Comparison of ENCODE assay signal across 1 cellular context in the genomic region with DNA sequence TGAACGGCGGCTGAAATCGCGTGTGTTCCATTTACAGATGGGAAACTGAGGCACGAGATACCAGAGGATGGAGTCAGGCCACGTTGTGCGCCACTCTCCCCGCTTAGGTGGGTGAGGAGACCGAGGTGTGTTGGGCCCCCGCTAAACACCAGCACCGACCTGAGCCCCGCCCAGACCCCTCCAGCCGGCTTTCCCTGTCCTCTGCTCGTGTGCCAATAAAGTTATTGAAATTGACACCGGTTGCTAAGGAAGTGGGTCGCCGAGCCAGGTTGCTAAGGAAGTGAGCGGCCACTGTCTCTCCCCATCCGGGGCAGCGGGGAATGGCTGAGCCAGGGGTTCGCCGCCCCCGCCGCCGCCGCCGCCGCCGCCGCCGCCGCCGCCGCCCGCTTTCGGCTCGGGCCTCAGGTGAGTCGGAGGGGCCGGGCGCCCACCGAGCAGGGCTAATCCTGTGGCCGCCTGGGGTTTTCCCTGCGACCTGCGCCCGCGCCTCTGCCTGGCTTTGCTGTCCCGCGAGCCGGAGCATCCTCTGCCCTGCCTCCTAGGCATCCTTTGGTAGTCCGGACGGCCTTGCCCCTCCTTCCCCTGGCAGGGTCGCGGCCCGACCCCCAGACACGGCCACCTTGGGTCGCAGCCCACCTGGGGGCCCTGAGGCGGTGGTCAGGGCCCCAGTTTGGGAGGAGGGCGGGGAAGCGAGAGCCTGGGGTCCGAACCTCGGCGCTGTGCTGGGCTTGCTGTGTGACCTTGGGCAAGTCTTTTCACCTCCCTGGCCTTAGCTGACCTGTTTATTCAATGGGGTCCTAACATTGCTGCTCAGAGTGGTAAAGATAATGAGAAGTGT.
TF ChIP-seq lines count a peak whose summit lies in the region.

A gene (plus strand): TSS at position 291 of the 838 bp plus-strand sequence. CDS start 32,127 bp downstream, outside the sequence.

TF ChIP-seq in HepG2, 621 proteins besides CTCF, POLR2A, EP300 and RAD21 (continued from another document and continues in another):
- TF ChIP-seq, protein P1, sequence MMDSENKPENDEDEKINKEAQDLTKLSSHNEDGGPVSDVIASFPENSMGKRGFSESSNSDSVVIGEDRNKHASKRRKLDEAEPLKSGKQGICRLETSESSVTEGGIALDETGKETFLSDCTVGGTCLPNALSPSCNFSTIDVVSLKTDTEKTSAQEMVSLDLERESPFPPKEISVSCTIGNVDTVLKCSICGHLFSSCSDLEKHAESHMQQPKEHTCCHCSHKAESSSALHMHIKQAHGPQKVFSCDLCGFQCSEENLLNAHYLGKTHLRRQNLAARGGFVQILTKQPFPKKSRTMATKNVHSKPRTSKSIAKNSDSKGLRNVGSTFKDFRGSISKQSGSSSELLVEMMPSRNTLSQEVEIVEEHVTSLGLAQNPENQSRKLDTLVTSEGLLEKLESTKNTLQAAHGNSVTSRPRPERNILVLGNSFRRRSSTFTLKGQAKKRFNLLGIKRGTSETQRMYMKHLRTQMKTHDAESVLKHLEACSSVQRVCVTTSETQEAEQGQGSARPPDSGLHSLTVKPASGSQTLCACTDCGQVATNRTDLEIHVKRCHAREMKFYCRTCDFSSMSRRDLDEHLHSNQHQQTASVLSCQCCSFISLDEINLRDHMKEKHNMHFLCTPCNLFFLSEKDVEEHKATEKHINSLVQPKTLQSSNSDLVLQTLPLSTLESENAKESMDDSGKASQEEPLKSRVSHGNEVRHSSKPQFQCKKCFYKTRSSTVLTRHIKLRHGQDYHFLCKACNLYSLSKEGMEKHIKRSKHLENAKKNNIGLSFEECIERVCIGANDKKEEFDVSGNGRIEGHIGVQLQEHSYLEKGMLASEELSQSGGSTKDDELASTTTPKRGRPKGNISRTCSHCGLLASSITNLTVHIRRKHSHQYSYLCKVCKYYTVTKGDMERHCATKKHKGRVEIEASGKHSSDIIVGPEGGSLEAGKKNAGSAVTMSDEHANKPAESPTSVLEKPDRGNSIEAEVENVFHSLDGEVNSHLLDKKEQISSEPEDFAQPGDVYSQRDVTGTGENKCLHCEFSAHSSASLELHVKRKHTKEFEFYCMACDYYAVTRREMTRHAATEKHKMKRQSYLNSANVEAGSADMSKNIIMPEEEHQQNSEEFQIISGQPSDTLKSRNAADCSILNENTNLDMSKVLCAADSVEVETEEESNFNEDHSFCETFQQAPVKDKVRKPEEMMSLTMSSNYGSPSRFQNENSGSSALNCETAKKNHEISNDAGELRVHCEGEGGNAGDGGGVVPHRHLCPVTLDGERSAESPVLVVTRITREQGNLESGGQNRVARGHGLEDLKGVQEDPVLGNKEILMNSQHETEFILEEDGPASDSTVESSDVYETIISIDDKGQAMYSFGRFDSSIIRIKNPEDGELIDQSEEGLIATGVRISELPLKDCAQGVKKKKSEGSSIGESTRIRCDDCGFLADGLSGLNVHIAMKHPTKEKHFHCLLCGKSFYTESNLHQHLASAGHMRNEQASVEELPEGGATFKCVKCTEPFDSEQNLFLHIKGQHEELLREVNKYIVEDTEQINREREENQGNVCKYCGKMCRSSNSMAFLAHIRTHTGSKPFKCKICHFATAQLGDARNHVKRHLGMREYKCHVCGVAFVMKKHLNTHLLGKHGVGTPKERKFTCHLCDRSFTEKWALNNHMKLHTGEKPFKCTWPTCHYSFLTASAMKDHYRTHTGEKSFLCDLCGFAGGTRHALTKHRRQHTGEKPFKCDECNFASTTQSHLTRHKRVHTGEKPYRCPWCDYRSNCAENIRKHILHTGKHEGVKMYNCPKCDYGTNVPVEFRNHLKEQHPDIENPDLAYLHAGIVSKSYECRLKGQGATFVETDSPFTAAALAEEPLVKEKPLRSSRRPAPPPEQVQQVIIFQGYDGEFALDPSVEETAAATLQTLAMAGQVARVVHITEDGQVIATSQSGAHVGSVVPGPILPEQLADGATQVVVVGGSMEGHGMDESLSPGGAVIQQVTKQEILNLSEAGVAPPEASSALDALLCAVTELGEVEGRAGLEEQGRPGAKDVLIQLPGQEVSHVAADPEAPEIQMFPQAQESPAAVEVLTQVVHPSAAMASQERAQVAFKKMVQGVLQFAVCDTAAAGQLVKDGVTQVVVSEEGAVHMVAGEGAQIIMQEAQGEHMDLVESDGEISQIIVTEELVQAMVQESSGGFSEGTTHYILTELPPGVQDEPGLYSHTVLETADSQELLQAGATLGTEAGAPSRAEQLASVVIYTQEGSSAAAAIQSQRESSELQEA (CRISPR knock-in tag; IDR thresholded peaks at IDR 0.05; ENCODE audit: not compliant biosample characterization): peak; percentile 89
- TF ChIP-seq ZNF678 (CRISPR knock-in tag; IDR thresholded peaks at IDR 0.05): no peak; the same call in 1 of the 2 replicates
- peak; percentile 96 for TF ChIP-seq KLF12 (CRISPR knock-in tag; IDR thresholded peaks at IDR 0.05; ENCODE audit: borderline replicate concordance)
- no peak; the same call in none of the 2 replicates for TF ChIP-seq CBFB (CRISPR knock-in tag; IDR thresholded peaks at IDR 0.05)
- TF ChIP-seq, protein P2, sequence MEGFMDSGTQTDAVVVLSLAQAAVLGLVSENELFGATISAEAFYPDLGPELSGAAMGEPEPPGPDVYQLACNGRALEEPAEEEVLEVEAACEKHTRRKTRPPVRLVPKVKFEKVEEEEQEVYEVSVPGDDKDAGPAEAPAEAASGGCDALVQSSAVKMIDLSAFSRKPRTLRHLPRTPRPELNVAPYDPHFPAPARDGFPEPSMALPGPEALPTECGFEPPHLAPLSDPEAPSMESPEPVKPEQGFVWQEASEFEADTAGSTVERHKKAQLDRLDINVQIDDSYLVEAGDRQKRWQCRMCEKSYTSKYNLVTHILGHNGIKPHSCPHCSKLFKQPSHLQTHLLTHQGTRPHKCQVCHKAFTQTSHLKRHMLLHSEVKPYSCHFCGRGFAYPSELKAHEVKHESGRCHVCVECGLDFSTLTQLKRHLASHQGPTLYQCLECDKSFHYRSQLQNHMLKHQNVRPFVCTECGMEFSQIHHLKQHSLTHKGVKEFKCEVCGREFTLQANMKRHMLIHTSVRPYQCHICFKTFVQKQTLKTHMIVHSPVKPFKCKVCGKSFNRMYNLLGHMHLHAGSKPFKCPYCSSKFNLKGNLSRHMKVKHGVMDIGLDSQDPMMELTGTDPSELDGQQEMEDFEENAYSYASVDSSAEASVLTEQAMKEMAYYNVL (CRISPR knock-in tag; IDR thresholded peaks at IDR 0.05; ENCODE audit: borderline replicate concordance): 0 out of 2 replicates have a peak, but pooled peaks have one; percentile 8
- TF ChIP-seq ZSCAN31 (CRISPR knock-in tag; IDR thresholded peaks at IDR 0.05; ENCODE audit: low read depth): no peak; the same call in 1 of the 2 replicates
- TF ChIP-seq ZNF672 (CRISPR knock-in tag; IDR thresholded peaks at IDR 0.05): no peak
- TF ChIP-seq POGZ (CRISPR knock-in tag; IDR thresholded peaks at IDR 0.05): peak; percentile 87
- TF ChIP-seq, protein P3, sequence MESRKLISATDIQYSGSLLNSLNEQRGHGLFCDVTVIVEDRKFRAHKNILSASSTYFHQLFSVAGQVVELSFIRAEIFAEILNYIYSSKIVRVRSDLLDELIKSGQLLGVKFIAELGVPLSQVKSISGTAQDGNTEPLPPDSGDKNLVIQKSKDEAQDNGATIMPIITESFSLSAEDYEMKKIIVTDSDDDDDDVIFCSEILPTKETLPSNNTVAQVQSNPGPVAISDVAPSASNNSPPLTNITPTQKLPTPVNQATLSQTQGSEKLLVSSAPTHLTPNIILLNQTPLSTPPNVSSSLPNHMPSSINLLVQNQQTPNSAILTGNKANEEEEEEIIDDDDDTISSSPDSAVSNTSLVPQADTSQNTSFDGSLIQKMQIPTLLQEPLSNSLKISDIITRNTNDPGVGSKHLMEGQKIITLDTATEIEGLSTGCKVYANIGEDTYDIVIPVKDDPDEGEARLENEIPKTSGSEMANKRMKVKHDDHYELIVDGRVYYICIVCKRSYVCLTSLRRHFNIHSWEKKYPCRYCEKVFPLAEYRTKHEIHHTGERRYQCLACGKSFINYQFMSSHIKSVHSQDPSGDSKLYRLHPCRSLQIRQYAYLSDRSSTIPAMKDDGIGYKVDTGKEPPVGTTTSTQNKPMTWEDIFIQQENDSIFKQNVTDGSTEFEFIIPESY (CRISPR knock-in tag; IDR thresholded peaks at IDR 0.05): 0 out of 2 replicates have a peak, but pooled peaks have one; percentile 11
- no peak for TF ChIP-seq ZNF558 (CRISPR knock-in tag; IDR thresholded peaks at IDR 0.05; ENCODE audit: borderline replicate concordance)
- TF ChIP-seq NRL (CRISPR knock-in tag; IDR thresholded peaks at IDR 0.05; ENCODE audit: borderline replicate concordance): peak; percentile 49; the same call in 1 of the 2 replicates
- TF ChIP-seq TOE1 (CRISPR knock-in tag; IDR thresholded peaks at IDR 0.05): 0 out of 2 replicates have a peak, but pooled peaks have one; percentile 18
- TF ChIP-seq, protein P4, sequence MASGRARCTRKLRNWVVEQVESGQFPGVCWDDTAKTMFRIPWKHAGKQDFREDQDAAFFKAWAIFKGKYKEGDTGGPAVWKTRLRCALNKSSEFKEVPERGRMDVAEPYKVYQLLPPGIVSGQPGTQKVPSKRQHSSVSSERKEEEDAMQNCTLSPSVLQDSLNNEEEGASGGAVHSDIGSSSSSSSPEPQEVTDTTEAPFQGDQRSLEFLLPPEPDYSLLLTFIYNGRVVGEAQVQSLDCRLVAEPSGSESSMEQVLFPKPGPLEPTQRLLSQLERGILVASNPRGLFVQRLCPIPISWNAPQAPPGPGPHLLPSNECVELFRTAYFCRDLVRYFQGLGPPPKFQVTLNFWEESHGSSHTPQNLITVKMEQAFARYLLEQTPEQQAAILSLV (CRISPR knock-in tag; IDR thresholded peaks at IDR 0.05; ENCODE audit: borderline replicate concordance): peak; percentile 87; the same call in 1 of the 2 replicates
- peak; percentile 52; the same call in 1 of the 2 replicates for TF ChIP-seq POLR2AphosphoS5 (IDR thresholded peaks at IDR 0.05; ENCODE audit: low read depth, low read length)
- TF ChIP-seq, protein P5, sequence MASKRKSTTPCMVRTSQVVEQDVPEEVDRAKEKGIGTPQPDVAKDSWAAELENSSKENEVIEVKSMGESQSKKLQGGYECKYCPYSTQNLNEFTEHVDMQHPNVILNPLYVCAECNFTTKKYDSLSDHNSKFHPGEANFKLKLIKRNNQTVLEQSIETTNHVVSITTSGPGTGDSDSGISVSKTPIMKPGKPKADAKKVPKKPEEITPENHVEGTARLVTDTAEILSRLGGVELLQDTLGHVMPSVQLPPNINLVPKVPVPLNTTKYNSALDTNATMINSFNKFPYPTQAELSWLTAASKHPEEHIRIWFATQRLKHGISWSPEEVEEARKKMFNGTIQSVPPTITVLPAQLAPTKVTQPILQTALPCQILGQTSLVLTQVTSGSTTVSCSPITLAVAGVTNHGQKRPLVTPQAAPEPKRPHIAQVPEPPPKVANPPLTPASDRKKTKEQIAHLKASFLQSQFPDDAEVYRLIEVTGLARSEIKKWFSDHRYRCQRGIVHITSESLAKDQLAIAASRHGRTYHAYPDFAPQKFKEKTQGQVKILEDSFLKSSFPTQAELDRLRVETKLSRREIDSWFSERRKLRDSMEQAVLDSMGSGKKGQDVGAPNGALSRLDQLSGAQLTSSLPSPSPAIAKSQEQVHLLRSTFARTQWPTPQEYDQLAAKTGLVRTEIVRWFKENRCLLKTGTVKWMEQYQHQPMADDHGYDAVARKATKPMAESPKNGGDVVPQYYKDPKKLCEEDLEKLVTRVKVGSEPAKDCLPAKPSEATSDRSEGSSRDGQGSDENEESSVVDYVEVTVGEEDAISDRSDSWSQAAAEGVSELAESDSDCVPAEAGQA (IDR thresholded peaks at IDR 0.05; ENCODE audit: low read depth): peak; percentile 85
- TF ChIP-seq, protein P5 (CRISPR knock-in tag; IDR thresholded peaks at IDR 0.05; ENCODE audit: borderline replicate concordance): no peak
- no peak for TF ChIP-seq ZNF569 (CRISPR knock-in tag; IDR thresholded peaks at IDR 0.05; ENCODE audit: borderline replicate concordance)
- TF ChIP-seq SMC3 (IDR thresholded peaks at IDR 0.05; ENCODE audit: low read length): no peak
- TF ChIP-seq DPF2 (CRISPR knock-in tag; IDR thresholded peaks at IDR 0.05; ENCODE audit: borderline replicate concordance, low read depth): no peak
- peak; percentile 52; the same call in 1 of the 2 replicates for TF ChIP-seq ARNT2 (CRISPR knock-in tag; IDR thresholded peaks at IDR 0.05; ENCODE audit: low read depth)
- TF ChIP-seq ZNF329 (CRISPR knock-in tag; IDR thresholded peaks at IDR 0.05; ENCODE audit: low read depth): no peak; the same call in 1 of the 2 replicates
- peak; percentile 89; the same call in 1 of the 2 replicates for TF ChIP-seq ZNF337 (CRISPR knock-in tag; IDR thresholded peaks at IDR 0.05; ENCODE audit: borderline replicate concordance, low read depth)
- TF ChIP-seq CCDC6 (CRISPR knock-in tag; IDR thresholded peaks at IDR 0.05): peak; percentile 34; the same call in 1 of the 2 replicates
- TF ChIP-seq ZSCAN9 (CRISPR knock-in tag; IDR thresholded peaks at IDR 0.05; ENCODE audit: borderline replicate concordance): peak; percentile 15; the same call in 1 of the 2 replicates
